ENCODE assay signal across 32 cellular contexts in genomic region chr5:76667495-76667894, GRCh38. TPM values are rescaled to one million over a fixed set of nuclear protein-coding genes. Genes with fewer than 3 reads are reported as not detected.
"Had no signal": no experiment of that assay in that cellular context is flagged by ENCODE, and none has a peak within 500 bp of the region (broad histone marks: within the 10 kb centered on the region; RNA-seq: fewer than 3 reads in every experiment).

No MANE protein-coding gene starts in this region.

- H3K4me2 ChIP-seq: smooth muscle cell had no signal

- H3K36me3 ChIP-seq: ovary, uterus had no signal

- H3K4me3 Mint-ChIP-seq: effector memory CD8-positive, alpha-beta T cell; memory B cell; mesothelial cell of epicardium; naive thymus-derived CD4-positive, alpha-beta T cell had no signal

- H3K27ac ChIP-seq: esophagus squamous epithelium, heart right ventricle, ovary, transverse colon, upper lobe of right lung, uterus had no signal

- H3K27me3 Mint-ChIP-seq: effector memory CD8-positive, alpha-beta T cell; memory B cell; naive thymus-derived CD4-positive, alpha-beta T cell had no signal

- H3K27me3 ChIP-seq: esophagus squamous epithelium, heart right ventricle, ovary, transverse colon, upper lobe of right lung, uterus had no signal

- H3K4me1 ChIP-seq: esophagus squamous epithelium, heart right ventricle, transverse colon, upper lobe of right lung, uterus had no signal

- H3K27ac Mint-ChIP-seq: memory B cell; mesothelial cell of epicardium; naive thymus-derived CD4-positive, alpha-beta T cell had no signal

- ATAC-seq: effector memory CD8-positive, alpha-beta T cell; heart right ventricle; left colon; left ventricle myocardium superior; naive thymus-derived CD4-positive, alpha-beta T cell; sciatic nerve; upper lobe of right lung had no signal

- H3K9me3 ChIP-seq: esophagus squamous epithelium, heart right ventricle, ovary, transverse colon, upper lobe of right lung, uterus had no signal

- H3K4me1 Mint-ChIP-seq: memory B cell had no signal

- DNase-seq: cerebellar nuclear complex; cortex of kidney; effector memory CD8-positive, alpha-beta T cell; erythroblast; esophagus squamous epithelium; foreskin melanocyte; glutamatergic neuron; heart right ventricle; hippocampal formation; islet precursor cell; kidney glomerular epithelial cell; left colon; left ventricle myocardium superior; naive thymus-derived CD4-positive, alpha-beta T cell; occipital lobe; ovary; posterior cingulate gyrus; retina; stimulated activated CD4-positive, alpha-beta T cell treated with anti-CD3 and anti-CD28 coated beads, Interleukin-12 subunit alpha, Interleukin-12 subunit beta, amount 100 ng/mL, for 4 hours; stimulated activated CD4-positive, alpha-beta T cell treated with anti-CD3 and anti-CD28 coated beads, Interleukin-1b, Interleukin-23, amount 100 ng/mL, for 48 hours; stimulated activated CD4-positive, alpha-beta T cell treated with anti-CD3 and anti-CD28 coated beads, Interleukin-4, amount 100 ng/mL, for 1 hour; stimulated activated CD8-positive, alpha-beta memory T cell treated with anti-CD3 and anti-CD28 coated beads, Interleukin-4, amount 100 ng/mL, for 48 hours; stimulated activated naive CD4-positive, alpha-beta T cell treated with Interleukin-2 at 50 U/mL for 16 hours; transverse colon; upper lobe of right lung; uterus had no signal

- H3K4me3 ChIP-seq: esophagus squamous epithelium, heart right ventricle, lung, ovary, smooth muscle cell, transverse colon, upper lobe of right lung, uterus had no signal

- H3K9me3 Mint-ChIP-seq: effector memory CD8-positive, alpha-beta T cell; memory B cell; mesothelial cell of epicardium; naive thymus-derived CD4-positive, alpha-beta T cell had no signal

RNA-seq across cellular contexts. Expression of gene F2RL2, which starts 44.3 kb away (rescaled TPM):
- total RNA-seq: naive thymus-derived CD4-positive, alpha-beta T cell had no signal
- polyA plus RNA-seq: neural cell, smooth muscle cell had no signal
